ENCODE assay signal across 15 cellular contexts in the genomic region with DNA sequence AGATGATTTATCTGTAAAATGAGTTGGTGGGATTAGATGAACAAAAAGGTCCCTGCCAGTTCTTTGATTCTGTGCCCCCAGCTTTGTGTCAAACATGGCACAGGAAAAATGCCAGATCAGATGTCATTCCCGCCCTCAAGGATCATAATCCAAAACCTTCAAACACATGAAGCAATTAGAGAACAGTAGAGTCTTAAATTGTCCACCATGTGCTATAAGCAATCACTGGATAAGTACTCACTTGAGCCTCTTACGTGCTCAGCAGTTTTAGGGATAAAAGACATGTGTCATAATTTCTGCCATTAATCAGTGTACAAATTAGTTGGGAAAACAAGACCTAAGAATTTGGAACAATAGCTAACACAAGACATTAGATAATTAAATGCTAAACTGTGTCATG. TPM values are rescaled to one million over a fixed set of nuclear protein-coding genes. Genes with fewer than 3 reads are reported as not detected.
DNase-seq lines count a peak whose midpoint lies in the region; ATAC-seq and TF ChIP-seq lines count a peak whose summit lies in the region.
"Had no signal": no experiment of that assay in that cellular context is flagged by ENCODE, and none has a peak within 500 bp of the region (broad histone marks: within the 10 kb centered on the region; RNA-seq: fewer than 3 reads in every experiment).

No MANE protein-coding gene starts in this region.

- no peaks in the 10 kb centered on the region for H3K36me3 Mint-ChIP-seq in CD8-positive, alpha-beta T cell
- H3K36me3 Mint-ChIP-seq: mesothelial cell of epicardium had no signal

- H3K4me3 ChIP-seq in CD8-positive, alpha-beta T cell (ENCODE audit: low read depth, low read length) = no peak overlapping the region
- H3K4me3 ChIP-seq in Loucy (ENCODE audit: low read length, poor library complexity, severe bottlenecking) (peak overlapping the region; percentile 70), breast epithelium (no peak overlapping the region)
- H3K4me3 ChIP-seq: adrenal gland had no signal

- H3K4me3 Mint-ChIP-seq in CD8-positive, alpha-beta T cell = peak overlapping the region; percentile 26
- H3K4me3 Mint-ChIP-seq: mesothelial cell of epicardium, neural crest cell had no signal

- peaks cover 54% of the 10 kb centered on the region for H3K4me1 ChIP-seq in CD8-positive, alpha-beta T cell (ENCODE audit: insufficient read depth, low read length)
- peaks cover 59% of the 10 kb centered on the region for H3K4me1 ChIP-seq in Loucy (ENCODE audit: insufficient read depth, low read length, poor library complexity, severe bottlenecking)
- no peaks in the 10 kb centered on the region for H3K4me1 ChIP-seq in breast epithelium

- POLR2A ChIA-PET in CD8-positive, alpha-beta T cell (lab: Charles Lee) = interaction anchor here (2.5 kb wide), 1 partner anchor 18 kb away, joined by 33 read pairs; the partner anchor contains the start of gene KIAA0040

- H3K4me2 ChIP-seq in Loucy (ENCODE audit: low read depth, low read length, poor library complexity, severe bottlenecking) = peak overlapping the region; percentile 88

- no peaks in the 10 kb centered on the region for H3K79me2 ChIP-seq in Loucy (ENCODE audit: insufficient read depth, low read length)

- H3K9me3 Mint-ChIP-seq in CD8-positive, alpha-beta T cell = no peaks in the 10 kb centered on the region
- H3K9me3 Mint-ChIP-seq: mesothelial cell of epicardium, neural crest cell had no signal

- no peak overlapping the region for H2AFZ ChIP-seq in Loucy (ENCODE audit: low read length)

- H3K9me2 ChIP-seq in Loucy (replicated peaks; ENCODE audit: low read depth, low read length) = no peaks in the 10 kb centered on the region

- no peaks in the 10 kb centered on the region for H3K36me3 ChIP-seq in CD8-positive, alpha-beta T cell (ENCODE audit: insufficient read depth, low read length)
- H3K36me3 ChIP-seq in Loucy (ENCODE audit: insufficient read depth, low read length) (no peaks in the 10 kb centered on the region), breast epithelium (no peaks in the 10 kb centered on the region)
- H3K36me3 ChIP-seq: adrenal gland had no signal

- no peak for DNase-seq in CD8-positive, alpha-beta T cell
- peak; percentile 84 for DNase-seq in NCI-H2107 treated with DMSO at 0.1 percent for 48 hours (lab: John Stamatoyannopoulos, UW; ENCODE audit: unreplicated experiment)
- peak; percentile 79 to 88 for DNase-seq in SHP77 (lab: John Stamatoyannopoulos, UW)
- no peak for DNase-seq in breast epithelium (ENCODE audit: low spot score in 2 of 2)
- DNase-seq in OCI-M2 (lab: John Stamatoyannopoulos, UW; ENCODE audit: unreplicated experiment) = no peak
- no peak for DNase-seq in kidney tubule cell (ENCODE audit: low spot score)
- DNase-seq: adrenal gland; retina; stimulated activated CD4-positive, alpha-beta T cell treated with anti-CD3 and anti-CD28 coated beads, Interleukin-15, amount 100 ng/mL, for 24 hours had no signal

- TF ChIP-seq CTCF in CD8-positive, alpha-beta T cell (IDR thresholded peaks at IDR 0.05) = no peak
- TF ChIP-seq CTCF in Loucy (conservative IDR thresholded peaks at IDR 0.05; ENCODE audit: low read length) (no peak), breast epithelium (IDR thresholded peaks at IDR 0.05) (no peak)

- H4K20me1 ChIP-seq in Loucy (ENCODE audit: insufficient read depth, low read length, poor library complexity, severe bottlenecking) = no peaks in the 10 kb centered on the region

- H3K9ac ChIP-seq in Loucy (ENCODE audit: low read depth, low read length, poor library complexity, severe bottlenecking) = peak overlapping the region; percentile 70

- no peaks in the 10 kb centered on the region for H3K27me3 ChIP-seq in CD8-positive, alpha-beta T cell (ENCODE audit: insufficient read depth, low read length)
- H3K27me3 ChIP-seq in Loucy (ENCODE audit: insufficient read depth, low read length, poor library complexity, severe bottlenecking) (no peaks in the 10 kb centered on the region), breast epithelium (no peaks in the 10 kb centered on the region)
- H3K27me3 ChIP-seq: adrenal gland had no signal

- no peaks in the 10 kb centered on the region for H3K9me3 ChIP-seq in CD8-positive, alpha-beta T cell (ENCODE audit: low read length)
- H3K9me3 ChIP-seq in Loucy (ENCODE audit: insufficient read depth, low read depth, low read length) = no peaks in the 10 kb centered on the region
- no peaks in the 10 kb centered on the region for H3K9me3 ChIP-seq in breast epithelium
- H3K9me3 ChIP-seq: adrenal gland had no signal

- intact Hi-C loops in CD8-positive, alpha-beta T cell (cut with DNase I, micrococcal nuclease) = loop anchor here (2.0 to 5.0 kb wide), 4 partner anchors 15 to 89 kb away; partner anchors contain the start of gene KIAA0040 (in 1 of the 2)
- intact Hi-C loops in breast epithelium (cut with DNase I; ENCODE audit: low total_unique reads) = no loop called here

- ATAC-seq in CD8-positive, alpha-beta T cell = no peak
- no peak for ATAC-seq in GM19397 (IDR thresholded peaks at IDR 0.05; ENCODE audit: unreplicated experiment)
- ATAC-seq: HCT116 had no signal

- H3K4me1 Mint-ChIP-seq in CD8-positive, alpha-beta T cell (ENCODE audit: low read depth) = peaks cover 68% of the 10 kb centered on the region
- H3K4me1 Mint-ChIP-seq: mesothelial cell of epicardium, neural crest cell had no signal

- H3K27me3 Mint-ChIP-seq in CD8-positive, alpha-beta T cell (ENCODE audit: low read depth) = no peaks in the 10 kb centered on the region

- TF ChIP-seq POLR2A in breast epithelium (IDR thresholded peaks at IDR 0.05) = no peak

- peaks cover 16% of the 10 kb centered on the region for H3F3A ChIP-seq in Loucy (ENCODE audit: low read depth)

- no peak overlapping the region for H3K27ac ChIP-seq in CD8-positive, alpha-beta T cell (ENCODE audit: low read depth, low read length)
- no peak overlapping the region for H3K27ac ChIP-seq in breast epithelium
- H3K27ac ChIP-seq: adrenal gland had no signal

- no peak overlapping the region for H3K27ac Mint-ChIP-seq in CD8-positive, alpha-beta T cell
- H3K27ac Mint-ChIP-seq: mesothelial cell of epicardium had no signal

- CTCF ChIA-PET in CD8-positive, alpha-beta T cell (lab: Charles Lee) = interaction anchor here (0.6 to 2.5 kb wide), 6 partner anchors 15 to 83 kb away, joined by 3 to 13 read pairs (median 4); no protein-coding TSS in a partner anchor

RNA-seq across cellular contexts. Expression of gene KIAA0040, which starts 15.4 kb away (rescaled TPM):
- 1 to 10 TPM; 8.7 to 9.6 TPM for total RNA-seq in CD8-positive, alpha-beta T cell
- 100 to 1,000 TPM in 1 of 3 donors, 10 to 100 TPM in 2; 43.6 to 160 (median 56.9) TPM for total RNA-seq in breast epithelium
- total RNA-seq: LHCN-M2 had no signal

Comparison
In these comparisons a context has a peak if more than half of its experiments do, and no peak if none do; other contexts are left out.
1. DNase-seq: peak in NCI-H2107 treated with DMSO at 0.1 percent for 48 hours (single experiment) and SHP77 (2 of 2); none in CD8-positive, alpha-beta T cell (0 of 7), breast epithelium (0 of 2), OCI-M2 (single experiment) and kidney tubule cell (single experiment).
2. RNA of gene KIAA0040, which starts 15.4 kb away (total RNA-seq): 43.6 to 160 TPM in breast epithelium; 8.7 to 9.6 TPM in CD8-positive, alpha-beta T cell; every median in the first group is over 4 times any median in the second.